In genomic region chr3:46908986-46909534, GRCh38 we compare ENCODE assay signal across 11 cellular contexts. TPM values are rescaled to one million over a fixed set of nuclear protein-coding genes. Genes with fewer than 3 reads are reported as not detected.
DNase-seq lines count a peak whose midpoint lies in the region; TF ChIP-seq lines count a peak whose summit lies in the region.
"Had no signal": no experiment of that assay in that cellular context is flagged by ENCODE, and none has a peak within 500 bp of the region (broad histone marks: within the 10 kb centered on the region; RNA-seq: fewer than 3 reads in every experiment).

No MANE protein-coding gene starts in this region.

- no peak overlapping the region for H3K14ac ChIP-seq in neuronal stem cell (ENCODE audit: low read length)

- peaks cover 17 to 35% (median 28%) of the 10 kb centered on the region in 10 experiments for H3K4me1 ChIP-seq in BLaER1 treated with 17β-estradiol and CSF1 and Interleukin-3, amounts not matched to agents 10 nM and 100 nM
- H3K4me1 ChIP-seq in Karpas-422 (ENCODE audit: low read length) (peaks cover 20% of the 10 kb centered on the region), fibroblast of lung (ENCODE audit: control insufficient read depth, extremely low read depth, insufficient read depth, low read length) (peaks cover 12% of the 10 kb centered on the region), neuronal stem cell (ENCODE audit: control insufficient read depth in 2 of 2, insufficient read depth in 1 of 2, low read depth in 1 of 2, low read length in 2 of 2) (peaks cover 0 to 4% of the 10 kb centered on the region in 2 donors), colonic mucosa (peaks cover 8% of the 10 kb centered on the region)

- peak overlapping the region; percentile 79 for H2AK5ac ChIP-seq in neuronal stem cell (ENCODE audit: low read depth, low read length)

- no CpG with 5 or more reads among the region's 8 CpGs for WGBS in neuronal stem cell (ENCODE audit: extremely low coverage in 2 of 2, insufficient read length in 2 of 2, insufficient replicate concordance in 1 of 2), 2 donors

- no peaks in the 10 kb centered on the region for H3K79me2 ChIP-seq in Karpas-422 (ENCODE audit: low read length)
- H3K79me2 ChIP-seq in fibroblast of lung (ENCODE audit: control insufficient read depth, insufficient read depth, low read length): no peaks in the 10 kb centered on the region

- no peaks in the 10 kb centered on the region for H3K79me1 ChIP-seq in neuronal stem cell (ENCODE audit: low read depth, low read length)

- H2BK12ac ChIP-seq in neuronal stem cell (ENCODE audit: low read length): peak overlapping the region; percentile 18

- DNase-seq in Karpas-422 (no peak), fibroblast of lung (ENCODE audit: low read depth in 2 of 2) (no peak), neuronal stem cell (ENCODE audit: low spot score) (no peak), mucosa of gallbladder (ENCODE audit: low spot score) (no peak), colonic mucosa (no peak), COLO829 (ENCODE audit: low spot score) (no peak)
- DNase-seq in activated naive CD4-positive, alpha-beta T cell treated with Interleukin-2 at 50 U/mL for 16 hours: no peak

- no peak overlapping the region for H2BK5ac ChIP-seq in neuronal stem cell (ENCODE audit: low read length)

- H4K8ac ChIP-seq in neuronal stem cell (ENCODE audit: low read depth, low read length): peak overlapping the region; percentile 0

- no peaks in the 10 kb centered on the region for H3K9me2 ChIP-seq in Karpas-422 (replicated peaks; ENCODE audit: insufficient read depth, low read length)

- no peak overlapping the region for H3K4me3 ChIP-seq in BLaER1 treated with 17β-estradiol and CSF1 and Interleukin-3, amounts not matched to agents 10 nM and 100 nM
- H3K4me3 ChIP-seq in Karpas-422 (ENCODE audit: low read length): no peak overlapping the region
- no peak overlapping the region for H3K4me3 ChIP-seq in fibroblast of lung (replicated peaks in 1 of 4; ENCODE audit: control extremely low read depth in 1 of 4, insufficient read depth in 1 of 4, low read depth in 3 of 4, low read length in 4 of 4)
- peak overlapping the region in 1 of 2 donors; percentile 4 for H3K4me3 ChIP-seq in neuronal stem cell (ENCODE audit: low read length in 2 of 2)
- no peak overlapping the region for H3K4me3 ChIP-seq in colonic mucosa
- H3K4me3 ChIP-seq: SJSA1 had no signal

- H3K9me3 ChIP-seq in BLaER1 treated with 17β-estradiol and CSF1 and Interleukin-3, amounts not matched to agents 10 nM and 100 nM (replicated peaks in 1 of 11): no peaks in the 10 kb centered on the region
- no peaks in the 10 kb centered on the region for H3K9me3 ChIP-seq in Karpas-422 (ENCODE audit: low read length)
- H3K9me3 ChIP-seq in fibroblast of lung (ENCODE audit: control insufficient read depth, insufficient read depth, low read depth, low read length): no peaks in the 10 kb centered on the region
- H3K9me3 ChIP-seq in neuronal stem cell (replicated peaks in 1 of 2; ENCODE audit: control insufficient read depth in 2 of 2, insufficient read depth in 1 of 2, low read depth in 1 of 2, low read length in 2 of 2): peaks cover 0 to 2% of the 10 kb centered on the region in 2 donors
- no peaks in the 10 kb centered on the region for H3K9me3 ChIP-seq in colonic mucosa
- H3K9me3 ChIP-seq: SJSA1 had no signal

- no peaks in the 10 kb centered on the region for H3K27me3 ChIP-seq in BLaER1 treated with 17β-estradiol and CSF1 and Interleukin-3, amounts not matched to agents 10 nM and 100 nM
- H3K27me3 ChIP-seq in Karpas-422 (ENCODE audit: low read length): no peaks in the 10 kb centered on the region
- H3K27me3 ChIP-seq in fibroblast of lung (ENCODE audit: control insufficient read depth, insufficient read depth, low read length): peaks cover 6% of the 10 kb centered on the region
- H3K27me3 ChIP-seq in neuronal stem cell (ENCODE audit: control insufficient read depth in 3 of 3, insufficient read depth in 3 of 3, low read depth in 1 of 3, low read length in 3 of 3): peaks cover 0 to 5% (median 3%) of the 10 kb centered on the region in 3 experiments
- H3K27me3 ChIP-seq in colonic mucosa: no peaks in the 10 kb centered on the region
- H3K27me3 ChIP-seq: SJSA1 had no signal

- H3K23ac ChIP-seq in neuronal stem cell (ENCODE audit: low read depth, low read length, poor library complexity): peak overlapping the region; percentile 10

- no peak overlapping the region for H2AFZ ChIP-seq in Karpas-422 (ENCODE audit: low read length)
- H2AFZ ChIP-seq in fibroblast of lung (ENCODE audit: low read length): no peak overlapping the region
- peak overlapping the region; percentile 65 for H2AFZ ChIP-seq in neuronal stem cell (ENCODE audit: low read length)

- H3K36me3 ChIP-seq in BLaER1 treated with 17β-estradiol and CSF1 and Interleukin-3, amounts not matched to agents 10 nM and 100 nM: peaks cover 0 to 7% (median 0%) of the 10 kb centered on the region in 11 experiments; a peak in 2 of 22 replicates
- no peaks in the 10 kb centered on the region for H3K36me3 ChIP-seq in Karpas-422 (ENCODE audit: insufficient read depth, low read length)
- H3K36me3 ChIP-seq in fibroblast of lung (ENCODE audit: control insufficient read depth, insufficient read depth, low read length): no peaks in the 10 kb centered on the region
- H3K36me3 ChIP-seq in neuronal stem cell (replicated peaks in 1 of 2; ENCODE audit: control insufficient read depth in 2 of 2, insufficient read depth in 2 of 2, low read length in 2 of 2): peaks cover 2 to 6% of the 10 kb centered on the region in 2 donors
- no peaks in the 10 kb centered on the region for H3K36me3 ChIP-seq in colonic mucosa
- H3K36me3 ChIP-seq: SJSA1 had no signal

- no peak overlapping the region for H4K91ac ChIP-seq in neuronal stem cell (ENCODE audit: low read depth, low read length, poor library complexity)

- peaks cover 0 to 33% (median 0%) of the 10 kb centered on the region in 11 experiments; a peak in 7 of 22 replicates for H4K20me1 ChIP-seq in BLaER1 treated with 17β-estradiol and CSF1 and Interleukin-3, amounts not matched to agents 10 nM and 100 nM
- no peaks in the 10 kb centered on the region for H4K20me1 ChIP-seq in Karpas-422 (ENCODE audit: insufficient read depth, low read depth, low read length)
- no peaks in the 10 kb centered on the region for H4K20me1 ChIP-seq in fibroblast of lung (ENCODE audit: control insufficient read depth, extremely low read depth, insufficient read depth, low read length)

- no peak overlapping the region for H2BK15ac ChIP-seq in neuronal stem cell (ENCODE audit: low read length)

- H3K4me2 ChIP-seq in BLaER1 treated with 17β-estradiol and CSF1 and Interleukin-3, amounts not matched to agents 10 nM and 100 nM: peak overlapping the region; percentile 43 to 80 (median 55); a peak in 21 of 22 replicates
- H3K4me2 ChIP-seq in Karpas-422 (ENCODE audit: low read depth, low read length, poor library complexity, severe bottlenecking) (no peak overlapping the region), fibroblast of lung (ENCODE audit: extremely low read depth, insufficient read depth, low read length) (peak overlapping the region; percentile 0), neuronal stem cell (ENCODE audit: insufficient read depth, low read length, poor library complexity, severe bottlenecking) (no peak overlapping the region)

- peak overlapping the region in 2 of 11 experiments; percentile 18 to 62; a peak in 3 of 22 replicates for H3K27ac ChIP-seq in BLaER1 treated with 17β-estradiol and CSF1 and Interleukin-3, amounts not matched to agents 10 nM and 100 nM
- H3K27ac ChIP-seq in Karpas-422 (ENCODE audit: low read length) (no peak overlapping the region), fibroblast of lung (ENCODE audit: insufficient read depth, low read length) (no peak overlapping the region), neuronal stem cell (replicated peaks; ENCODE audit: low read length) (no peak overlapping the region), colonic mucosa (no peak overlapping the region)
- H3K27ac ChIP-seq: SJSA1 had no signal

- intact Hi-C loops in colonic mucosa (cut with DNase I): loop anchor here (5.0 kb wide), 1 partner anchor 42 kb away; no protein-coding TSS in a partner anchor

- H3K4ac ChIP-seq in neuronal stem cell (ENCODE audit: low read length): no peak overlapping the region

- no peak for TF ChIP-seq CTCF in fibroblast of lung (conservative IDR thresholded peaks at IDR 0.05 in 1 of 2, IDR thresholded peaks at IDR 0.05 in 1 of 2; ENCODE audit: low read depth in 1 of 2, low read length in 2 of 2)
- TF ChIP-seq CTCF in colonic mucosa (IDR thresholded peaks at IDR 0.05): no peak

- peak overlapping the region in 7 of 11 experiments; percentile 3 to 67 (median 10); a peak in 5 of 22 replicates for H3K9ac ChIP-seq in BLaER1 treated with 17β-estradiol and CSF1 and Interleukin-3, amounts not matched to agents 10 nM and 100 nM
- H3K9ac ChIP-seq in Karpas-422 (ENCODE audit: low read length): peak overlapping the region; percentile 10; the same call in 1 of the 2 replicates
- no peak overlapping the region for H3K9ac ChIP-seq in fibroblast of lung (ENCODE audit: insufficient read depth, low read length)
- H3K9ac ChIP-seq in neuronal stem cell (ENCODE audit: low read depth, low read length, poor library complexity): peak overlapping the region; percentile 47
- peak overlapping the region in 1 of 2 donors; percentile 29 for H3K9ac ChIP-seq in colonic mucosa (ENCODE audit: low read depth in 2 of 2, low read length in 2 of 2)

- peak overlapping the region; percentile 69 for H3K18ac ChIP-seq in neuronal stem cell (ENCODE audit: low read length)

- no peak overlapping the region for H2BK120ac ChIP-seq in neuronal stem cell (ENCODE audit: low read depth, low read length)

RNA-seq across cellular contexts. Expression of gene PTH1R, which starts 31.5 kb away (rescaled TPM):
- total RNA-seq in Karpas-422 (2014; rRNA removed; shearing (Covaris generic); ENCODE audit: low replicate concordance): not detected in 2 replicates
- 3.3 and 4.3 TPM in 2 replicates for total RNA-seq in fibroblast of lung
- 0.06 and 0.67 TPM in 2 replicates for polyA plus RNA-seq in fibroblast of lung
- 1.2 TPM in 1 of 2 replicates, not detected in the other for polyA plus RNA-seq in fibroblast of lung (2012)
- polyA minus RNA-seq in fibroblast of lung (ENCODE audit: low replicate concordance): 0.98 TPM in 1 of 2 replicates, not detected in the other
- polyA plus RNA-seq in neuronal stem cell (2013, experiment 1 of 2): 2.2 TPM
- 2.6 TPM for polyA plus RNA-seq in neuronal stem cell (2013, experiment 2 of 2)
- total RNA-seq in mucosa of gallbladder: 11.7 TPM
- total RNA-seq in colonic mucosa: under 1 TPM; 0.69 to 0.86 TPM
- total RNA-seq: SJSA1 had no signal

RNA-seq across cellular contexts. Expression of gene MYL3, which starts 45.8 kb away (rescaled TPM):
- not detected in 2 replicates for total RNA-seq in Karpas-422 (2014; rRNA removed; shearing (Covaris generic); ENCODE audit: low replicate concordance)
- 0.50 and 0.51 TPM in 2 replicates for total RNA-seq in fibroblast of lung
- polyA plus RNA-seq in fibroblast of lung: 0.67 TPM in 1 of 2 replicates, not detected in the other
- 0.52 TPM in 1 of 2 replicates, not detected in the other for polyA plus RNA-seq in fibroblast of lung (2012)
- not detected in 2 replicates for polyA minus RNA-seq in fibroblast of lung (ENCODE audit: low replicate concordance)
- polyA plus RNA-seq in neuronal stem cell (2013, experiment 1 of 2): 0.26 TPM
- 0.25 TPM for polyA plus RNA-seq in neuronal stem cell (2013, experiment 2 of 2)
- total RNA-seq in mucosa of gallbladder: 1.8 TPM
- 1 to 10 TPM in 1 of 2 donors, not detected in 1; 1.7 TPM for total RNA-seq in colonic mucosa
- total RNA-seq: LHCN-M2, pulmonary artery endothelial cell, SJSA1 had no signal

Comparison
In these comparisons a context has a peak if more than half of its experiments do, and no peak if none do; other contexts are left out.
1. H3K4me2 ChIP-seq: peak in BLaER1 treated with 17β-estradiol and CSF1 and Interleukin-3, amounts not matched to agents 10 nM and 100 nM (11 of 11) and fibroblast of lung (single experiment); none in Karpas-422 (single experiment) and neuronal stem cell (single experiment).